Comparison of ENCODE assay signal across 14 cellular contexts in the genomic region with DNA sequence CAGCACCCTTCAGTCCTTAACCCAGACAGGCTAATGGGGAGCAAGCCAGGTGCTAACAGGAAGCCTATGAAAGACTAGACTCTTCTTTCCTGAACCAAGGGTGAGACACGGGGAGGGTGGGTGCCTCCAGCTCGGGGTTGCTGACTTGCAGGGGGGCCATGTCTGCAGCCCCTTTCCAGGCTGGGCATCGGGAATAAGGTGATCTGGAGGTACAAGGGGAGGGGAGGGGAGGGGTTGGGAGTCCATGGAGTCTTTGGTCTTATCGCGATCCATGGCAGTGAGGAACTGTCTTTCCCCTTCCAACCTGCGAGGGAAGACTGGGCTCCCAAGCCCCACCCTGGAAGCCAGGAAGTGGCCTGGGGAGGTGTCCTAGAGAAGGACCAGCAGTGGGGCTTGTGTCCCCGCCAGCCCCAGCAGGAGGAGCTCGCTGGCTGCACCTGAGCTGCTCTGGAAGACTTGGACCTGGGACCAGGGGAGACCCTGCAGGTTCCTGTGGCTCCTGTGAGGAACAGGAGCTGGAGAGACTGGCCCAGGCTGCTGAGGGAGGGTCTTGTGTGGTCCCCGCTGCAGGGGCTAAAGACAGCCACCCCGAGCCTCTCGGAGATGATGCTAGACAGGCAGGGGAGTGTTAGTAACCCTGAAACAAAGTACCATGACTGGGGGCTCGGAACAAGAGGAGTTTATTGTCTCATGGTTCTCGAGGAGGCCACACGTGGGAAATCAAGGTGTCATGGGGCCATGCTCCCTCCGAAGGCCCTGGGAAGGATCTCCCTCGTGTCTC.
A peak's percentile ranks its signal among the peaks of the same experiment; 100 is the strongest.
DNase-seq lines count a peak whose midpoint lies in the region; ATAC-seq and TF ChIP-seq lines count a peak whose summit lies in the region.
"Had no signal": no experiment of that assay in that cellular context is flagged by ENCODE, and none has a peak within 500 bp of the region (broad histone marks: within the 10 kb centered on the region; RNA-seq: fewer than 3 reads in every experiment).

No MANE protein-coding gene starts in this region.

- TF ChIP-seq POLR2A in sigmoid colon (IDR thresholded peaks at IDR 0.05): no peak

- no peaks in the 10 kb centered on the region for H3K4me1 ChIP-seq in sigmoid colon

- no peak for TF ChIP-seq EP300 in sigmoid colon (IDR thresholded peaks at IDR 0.05)

- H3K27ac Mint-ChIP-seq in nephron (peak overlapping the region; percentile 56 to 95 (median 89)), nephron progenitor cell (no peak overlapping the region)
- H3K27ac Mint-ChIP-seq: CD4-positive, CD25-positive, alpha-beta regulatory T cell had no signal

- H3K9me3 ChIP-seq in WERI-Rb-1 (ENCODE audit: severe bottlenecking) (no peaks in the 10 kb centered on the region), sigmoid colon (no peaks in the 10 kb centered on the region)
- H3K9me3 ChIP-seq: BLaER1 had no signal

- TF ChIP-seq CTCF in WERI-Rb-1 (IDR thresholded peaks at IDR 0.05; ENCODE audit: low read depth, low read length): 0 out of 2 replicates have a peak, but pooled peaks have one; percentile 3
- TF ChIP-seq CTCF in nephron (IDR thresholded peaks at IDR 0.05; ENCODE audit: unreplicated experiment in 3 of 3): no peak
- no peak for TF ChIP-seq CTCF in sigmoid colon (IDR thresholded peaks at IDR 0.05)
- TF ChIP-seq CTCF in nephron progenitor cell (IDR thresholded peaks at IDR 0.05): no peak

- H3K9me3 Mint-ChIP-seq in nephron (no peaks in the 10 kb centered on the region), nephron progenitor cell (no peaks in the 10 kb centered on the region)

- no peak overlapping the region for H3K4me3 ChIP-seq in WERI-Rb-1 (ENCODE audit: low read depth, low read length)
- no peak overlapping the region for H3K4me3 ChIP-seq in sigmoid colon
- H3K4me3 ChIP-seq: BLaER1, GM12878 had no signal

- no peak for ATAC-seq in HG03520 (IDR thresholded peaks at IDR 0.05; ENCODE audit: unreplicated experiment)
- ATAC-seq: GM12878, HCT116 had no signal

- H3K36me3 Mint-ChIP-seq in nephron (ENCODE audit: low read depth) (no peaks in the 10 kb centered on the region), nephron progenitor cell (ENCODE audit: low read depth) (no peaks in the 10 kb centered on the region)
- H3K36me3 Mint-ChIP-seq: CD4-positive, CD25-positive, alpha-beta regulatory T cell had no signal

- H3K4me1 Mint-ChIP-seq in nephron: peaks cover 21% of the 10 kb centered on the region
- H3K4me1 Mint-ChIP-seq in nephron progenitor cell: peaks cover 13% of the 10 kb centered on the region
- H3K4me1 Mint-ChIP-seq: CD4-positive, CD25-positive, alpha-beta regulatory T cell had no signal

- 69 to 81% methylated on average over 16 of the region's 16 CpGs for WGBS in sigmoid colon, 2 donors

- H3K27ac ChIP-seq in WERI-Rb-1 (no peak overlapping the region), sigmoid colon (no peak overlapping the region)
- H3K27ac ChIP-seq: BLaER1 had no signal

- intact Hi-C loops in sigmoid colon (cut with DNase I): no loop called here

- H3K36me3 ChIP-seq in WERI-Rb-1 (no peaks in the 10 kb centered on the region), sigmoid colon (no peaks in the 10 kb centered on the region)
- H3K36me3 ChIP-seq: BLaER1 had no signal

- DNase-seq in activated effector memory CD4-positive, alpha-beta T cell treated with anti-CD3 and anti-CD28 coated beads, Interleukin-2, amount 50 U/mL, for 16 hours: peak; percentile 39
- no peak for DNase-seq in activated effector memory CD4-positive, alpha-beta T cell treated with Interleukin-2 at 50 U/mL for 16 hours
- DNase-seq in WERI-Rb-1 (no peak), sigmoid colon (peak; percentile 49), nephron progenitor cell (no peak), DMS53 treated with DMSO at 0.1 percent for 48 hours (lab: John Stamatoyannopoulos, UW; ENCODE audit: unreplicated experiment) (no peak)
- DNase-seq: 8988T; AML-193; CD4-positive, CD25-positive, alpha-beta regulatory T cell had no signal

- no peaks in the 10 kb centered on the region for H3K27me3 ChIP-seq in WERI-Rb-1 (ENCODE audit: insufficient read depth, low read depth, severe bottlenecking)
- H3K27me3 ChIP-seq in sigmoid colon: peaks cover 0 to 8% (median 0%) of the 10 kb centered on the region in 3 donors
- H3K27me3 ChIP-seq: BLaER1 had no signal

- H3K27me3 Mint-ChIP-seq in nephron (ENCODE audit: low read depth) (peaks cover 30% of the 10 kb centered on the region), nephron progenitor cell (ENCODE audit: low read depth, poor library complexity) (peaks cover 15% of the 10 kb centered on the region)
- H3K27me3 Mint-ChIP-seq: CD4-positive, CD25-positive, alpha-beta regulatory T cell had no signal

- H3K4me3 Mint-ChIP-seq in nephron (no peak overlapping the region), nephron progenitor cell (no peak overlapping the region)
- H3K4me3 Mint-ChIP-seq: CD4-positive, CD25-positive, alpha-beta regulatory T cell had no signal

Comparison
In these comparisons a context has a peak if more than half of its experiments do, and no peak if none do; other contexts are left out.
1. DNase-seq: peak in activated effector memory CD4-positive, alpha-beta T cell treated with anti-CD3 and anti-CD28 coated beads, Interleukin-2, amount 50 U/mL, for 16 hours (single experiment) and sigmoid colon (single experiment); none in activated effector memory CD4-positive, alpha-beta T cell treated with Interleukin-2 at 50 U/mL for 16 hours (single experiment), WERI-Rb-1 (single experiment), nephron progenitor cell (single experiment) and DMS53 treated with DMSO at 0.1 percent for 48 hours (single experiment).